In genomic region chr3:101903426-101903825, GRCh38 we compare ENCODE assay signal across 1 cellular context.
TF ChIP-seq lines count a peak whose summit lies in the region.

No MANE protein-coding gene starts in this region.

TF ChIP-seq in IMR-90, 13 proteins besides CTCF, POLR2A, EP300 and RAD21:
- no peak for TF ChIP-seq SMC3 (IDR thresholded peaks at IDR 0.05; ENCODE audit: low read depth, low read length)
- no peak for TF ChIP-seq NFE2L2 (IDR thresholded peaks at IDR 0.05; ENCODE audit: low read depth, low read length)
- no peak for TF ChIP-seq USF2 (IDR thresholded peaks at IDR 0.05; ENCODE audit: low read depth, low read length)
- TF ChIP-seq RCOR1 (IDR thresholded peaks at IDR 0.05; ENCODE audit: insufficient replicate concordance, low read length): no peak
- no peak for TF ChIP-seq MXI1 (IDR thresholded peaks at IDR 0.05; ENCODE audit: borderline replicate concordance, low read depth, low read length)
- no peak for TF ChIP-seq RFX5 (IDR thresholded peaks at IDR 0.05; ENCODE audit: low read depth, low read length)
- no peak for TF ChIP-seq MAZ (IDR thresholded peaks at IDR 0.05; ENCODE audit: borderline replicate concordance, low read depth, low read length)
- no peak for TF ChIP-seq CEBPB (IDR thresholded peaks at IDR 0.05; ENCODE audit: low read depth, low read length)
- TF ChIP-seq MAFK (IDR thresholded peaks at IDR 0.05; ENCODE audit: low read depth, low read length): no peak
- TF ChIP-seq BHLHE40 (IDR thresholded peaks at IDR 0.05; ENCODE audit: low read depth, low read length): no peak
- no peak for TF ChIP-seq ELK1 (IDR thresholded peaks at IDR 0.05; ENCODE audit: borderline replicate concordance, low read depth, low read length)
